Comparison of ENCODE assay signal across 17 cellular contexts in the genomic region with DNA sequence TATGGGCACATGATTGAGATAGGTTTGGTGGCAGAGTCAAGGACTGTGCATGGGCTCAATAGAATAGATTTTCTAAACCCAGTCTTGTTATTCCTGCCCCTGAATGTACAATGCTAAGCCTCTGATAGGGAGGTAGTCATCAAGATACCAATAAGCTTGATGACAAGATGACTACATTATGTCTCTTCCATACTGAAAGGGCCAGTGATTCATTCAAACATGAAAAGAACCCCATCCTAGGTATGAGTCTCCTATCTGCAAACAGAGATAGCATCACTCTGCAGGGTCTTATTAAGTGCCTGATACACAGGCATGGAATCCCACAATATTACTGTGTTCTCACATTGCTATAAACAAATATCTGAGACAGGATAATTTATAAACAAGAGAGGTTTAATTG. TPM values are rescaled to one million over a fixed set of nuclear protein-coding genes. Genes with fewer than 3 reads are reported as not detected.
DNase-seq lines count a peak whose midpoint lies in the region; ATAC-seq and TF ChIP-seq lines count a peak whose summit lies in the region.
"Had no signal": no experiment of that assay in that cellular context is flagged by ENCODE, and none has a peak within 500 bp of the region (broad histone marks: within the 10 kb centered on the region; RNA-seq: fewer than 3 reads in every experiment).

No MANE protein-coding gene starts in this region.

- DNase-seq in activated naive CD8-positive, alpha-beta T cell treated with anti-CD3 and anti-CD28 coated beads, Interleukin-2, amount 50 U/mL, for 24 hours: no peak
- DNase-seq in activated naive CD8-positive, alpha-beta T cell treated with anti-CD3 and anti-CD28 coated beads for 36 hours: no peak
- DNase-seq in PC-3 (peak; percentile 56), esophagus squamous epithelium (lab: John Stamatoyannopoulos, UW) (no peak), smooth muscle cell (lab: John Stamatoyannopoulos, UW; ENCODE audit: unreplicated experiment) (no peak), pons (ENCODE audit: low spot score) (no peak), lower leg skin (ENCODE audit: low spot score in 2 of 2) (no peak)
- DNase-seq: C1 segment of cervical spinal cord, DND-41, GF-D8, GOT3, NCI-H1417 treated with DMSO at 0.1 percent for 48 hours, NCI-H2029, NCI-H2171, NCI-H446, NCI-H69 had no signal

- peaks cover 2% of the 10 kb centered on the region for H3K4me1 Mint-ChIP-seq in activated naive CD8-positive, alpha-beta T cell treated with anti-CD3 and anti-CD28 coated beads, Interleukin-2, amount 50 U/mL, for 24 hours
- no peaks in the 10 kb centered on the region for H3K4me1 Mint-ChIP-seq in activated naive CD8-positive, alpha-beta T cell treated with anti-CD3 and anti-CD28 coated beads for 36 hours

- H3K4me1 ChIP-seq in PC-3 (ENCODE audit: insufficient read depth, low read length): peaks cover 17% of the 10 kb centered on the region
- H3K4me1 ChIP-seq in esophagus squamous epithelium: peaks cover 0 to 14% (median 0%) of the 10 kb centered on the region in 3 donors
- H3K4me1 ChIP-seq in smooth muscle cell (ENCODE audit: low read depth): no peaks in the 10 kb centered on the region

- H3K4me3 Mint-ChIP-seq in activated naive CD8-positive, alpha-beta T cell treated with anti-CD3 and anti-CD28 coated beads, Interleukin-2, amount 50 U/mL, for 24 hours: no peak overlapping the region
- no peak overlapping the region for H3K4me3 Mint-ChIP-seq in activated naive CD8-positive, alpha-beta T cell treated with anti-CD3 and anti-CD28 coated beads for 36 hours

- ATAC-seq in activated naive CD8-positive, alpha-beta T cell treated with anti-CD3 and anti-CD28 coated beads, Interleukin-2, amount 50 U/mL, for 24 hours: peak; percentile 36
- ATAC-seq in PC-3: no peak; the same call in 1 of the 2 replicates
- no peak for ATAC-seq in GM19328 (IDR thresholded peaks at IDR 0.05; ENCODE audit: unreplicated experiment)

- H2AFZ ChIP-seq in PC-3 (ENCODE audit: low read length) (no peak overlapping the region), smooth muscle cell (ENCODE audit: low read depth) (no peak overlapping the region)

- peaks cover 9% of the 10 kb centered on the region for H3F3A ChIP-seq in PC-3 (ENCODE audit: low read length, unreplicated experiment)
- H3F3A ChIP-seq in smooth muscle cell (ENCODE audit: low read depth): no peaks in the 10 kb centered on the region

- H3K27ac Mint-ChIP-seq in activated naive CD8-positive, alpha-beta T cell treated with anti-CD3 and anti-CD28 coated beads, Interleukin-2, amount 50 U/mL, for 24 hours: no peak overlapping the region
- H3K27ac Mint-ChIP-seq in activated naive CD8-positive, alpha-beta T cell treated with anti-CD3 and anti-CD28 coated beads for 36 hours: no peak overlapping the region

- peak overlapping the region; percentile 59; the same call in 1 of the 2 replicates for H3K9ac ChIP-seq in PC-3 (ENCODE audit: low read length)
- H3K9ac ChIP-seq in smooth muscle cell (ENCODE audit: low read depth): peak overlapping the region; percentile 31

- H4K20me1 ChIP-seq in PC-3 (ENCODE audit: low read length) (no peaks in the 10 kb centered on the region), smooth muscle cell (ENCODE audit: low read depth) (no peaks in the 10 kb centered on the region)

- H3K36me3 ChIP-seq in PC-3 (ENCODE audit: low read depth, low read length) (no peaks in the 10 kb centered on the region), esophagus squamous epithelium (no peaks in the 10 kb centered on the region), smooth muscle cell (ENCODE audit: low read depth) (no peaks in the 10 kb centered on the region)

- POLR2A ChIA-PET in PC-3 (lab: Charles Lee; ENCODE audit: unreplicated experiment): no interaction called here

- no peaks in the 10 kb centered on the region for H3K27me3 ChIP-seq in PC-3 (ENCODE audit: low read length)
- no peaks in the 10 kb centered on the region for H3K27me3 ChIP-seq in esophagus squamous epithelium
- H3K27me3 ChIP-seq in smooth muscle cell (ENCODE audit: low read depth): no peaks in the 10 kb centered on the region

- peaks cover 2% of the 10 kb centered on the region for H3K36me3 Mint-ChIP-seq in activated naive CD8-positive, alpha-beta T cell treated with anti-CD3 and anti-CD28 coated beads, Interleukin-2, amount 50 U/mL, for 24 hours (ENCODE audit: low read depth)
- H3K36me3 Mint-ChIP-seq in activated naive CD8-positive, alpha-beta T cell treated with anti-CD3 and anti-CD28 coated beads for 36 hours: no peaks in the 10 kb centered on the region

- BruUV-seq in PC-3 (replicated peaks; lab: Mats Ljungman, UMichigan): no TSS peak

- CTCF ChIA-PET in PC-3 (lab: Charles Lee): no interaction called here

- H3K9me2 ChIP-seq in PC-3 (replicated peaks; ENCODE audit: low read length): no peaks in the 10 kb centered on the region

- TF ChIP-seq CTCF in PC-3 (conservative IDR thresholded peaks at IDR 0.05; ENCODE audit: low read depth, low read length) (no peak), esophagus squamous epithelium (IDR thresholded peaks at IDR 0.05) (no peak), smooth muscle cell (IDR thresholded peaks at IDR 0.05; ENCODE audit: borderline replicate concordance, insufficient read depth, poor library complexity, severe bottlenecking) (no peak), lower leg skin (IDR thresholded peaks at IDR 0.05) (no peak)

- no peaks in the 10 kb centered on the region for H3K79me2 ChIP-seq in PC-3 (ENCODE audit: low read length)
- H3K79me2 ChIP-seq in smooth muscle cell (ENCODE audit: low read depth): no peaks in the 10 kb centered on the region

- H3K27me3 Mint-ChIP-seq in activated naive CD8-positive, alpha-beta T cell treated with anti-CD3 and anti-CD28 coated beads, Interleukin-2, amount 50 U/mL, for 24 hours: peaks cover 5% of the 10 kb centered on the region
- H3K27me3 Mint-ChIP-seq in activated naive CD8-positive, alpha-beta T cell treated with anti-CD3 and anti-CD28 coated beads for 36 hours: peaks cover 9% of the 10 kb centered on the region

- peaks cover 18% of the 10 kb centered on the region for H3K9me3 Mint-ChIP-seq in activated naive CD8-positive, alpha-beta T cell treated with anti-CD3 and anti-CD28 coated beads, Interleukin-2, amount 50 U/mL, for 24 hours
- peaks cover 2% of the 10 kb centered on the region for H3K9me3 Mint-ChIP-seq in activated naive CD8-positive, alpha-beta T cell treated with anti-CD3 and anti-CD28 coated beads for 36 hours

- H3K4me2 ChIP-seq in PC-3 (ENCODE audit: low read length): peak overlapping the region; percentile 65
- peak overlapping the region; percentile 23 for H3K4me2 ChIP-seq in smooth muscle cell

- intact Hi-C loops in PC-3 (cut with micrococcal nuclease) (no loop called here), esophagus squamous epithelium (cut with DNase I) (no loop called here), lower leg skin (cut with DNase I; ENCODE audit: low total_unique reads) (no loop called here)

- H3K9me3 ChIP-seq in PC-3 (ENCODE audit: low read length): no peaks in the 10 kb centered on the region
- no peaks in the 10 kb centered on the region for H3K9me3 ChIP-seq in esophagus squamous epithelium
- H3K9me3 ChIP-seq in smooth muscle cell (replicated peaks; ENCODE audit: low read depth): no peaks in the 10 kb centered on the region

- H3K27ac ChIP-seq in PC-3 (ENCODE audit: low read length): peak overlapping the region; percentile 96
- peak overlapping the region in 3 of 4 donors; percentile 2 to 58 (median 38) for H3K27ac ChIP-seq in esophagus squamous epithelium
- H3K27ac ChIP-seq in smooth muscle cell (ENCODE audit: low read depth): peak overlapping the region; percentile 87

- TF ChIP-seq POLR2A in esophagus squamous epithelium (IDR thresholded peaks at IDR 0.05) (no peak), lower leg skin (IDR thresholded peaks at IDR 0.05) (no peak)

- H3K4me3 ChIP-seq in PC-3 (ENCODE audit: low read length): no peak overlapping the region
- H3K4me3 ChIP-seq in esophagus squamous epithelium: no peak overlapping the region
- H3K4me3 ChIP-seq in smooth muscle cell: no peak overlapping the region
- no peak overlapping the region for H3K4me3 ChIP-seq in lower leg skin (ENCODE audit: low read depth, poor library complexity, severe bottlenecking)

RNA-seq across cellular contexts. Expression of gene UFM1, which starts 40.3 kb away (rescaled TPM):
- total RNA-seq in activated naive CD8-positive, alpha-beta T cell treated with anti-CD3 and anti-CD28 coated beads for 36 hours: 10 to 100 TPM; 46.7 to 47.1 TPM
- 30.3 and 35.9 TPM in 2 replicates for total RNA-seq in PC-3 (2014; rRNA removed)
- total RNA-seq in esophagus squamous epithelium: 10 to 100 TPM; 22.6 to 53.8 (median 38.9) TPM
- total RNA-seq in smooth muscle cell: 135 and 179 TPM in 2 replicates
- 93.6 and 103 TPM in 2 replicates for polyA plus RNA-seq in smooth muscle cell
- 10 to 100 TPM; 35.9 to 42.9 (median 38.0) TPM for total RNA-seq in lower leg skin

Comparison
In these comparisons a context has a peak if more than half of its experiments do, and no peak if none do; other contexts are left out.
1. H3K27ac ChIP-seq: peak in every context shown above with its lines; median percentile 96 in PC-3; 87 in smooth muscle cell; 38 in esophagus squamous epithelium.